8 cellular contexts compared by ENCODE assay signal in the genomic region with DNA sequence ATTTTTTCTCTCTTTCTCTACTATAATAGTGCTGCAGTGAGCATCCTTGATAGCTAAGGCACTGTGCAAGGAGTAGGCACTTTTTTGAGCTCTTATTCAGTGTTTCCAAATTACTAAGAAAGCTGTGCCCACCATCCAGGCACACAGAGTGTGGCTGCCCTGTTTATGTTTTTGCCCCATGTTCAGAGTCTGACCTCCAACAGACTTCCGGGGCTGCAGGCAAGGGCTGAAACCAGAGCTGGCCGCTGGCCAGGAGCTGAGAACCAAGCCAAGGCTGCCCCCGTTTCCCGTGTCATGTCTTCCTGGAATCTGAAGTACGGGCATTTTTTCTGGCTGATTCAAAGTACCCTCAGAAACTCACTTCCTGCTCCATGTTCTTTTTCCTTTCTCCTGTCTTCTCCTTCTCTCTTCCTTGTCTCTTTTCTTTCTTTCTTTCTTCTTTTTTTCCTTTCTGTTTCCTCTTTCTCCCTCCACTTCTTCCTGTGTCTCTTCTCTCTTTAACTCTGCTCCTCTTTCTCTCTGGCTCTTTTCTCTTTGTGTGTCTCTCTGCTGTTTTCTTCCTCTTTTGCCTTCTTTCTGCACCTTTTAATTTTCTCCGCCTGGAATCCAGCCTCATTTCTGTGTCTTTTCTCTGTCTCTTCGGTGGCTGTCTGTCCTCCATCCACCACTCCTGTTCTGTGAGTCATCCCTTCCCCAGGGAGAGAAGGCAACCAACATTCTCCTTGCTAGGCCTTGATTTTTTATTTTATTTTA. TPM values are rescaled to one million over a fixed set of nuclear protein-coding genes. Genes with fewer than 3 reads are reported as not detected.
DNase-seq lines count a peak whose midpoint lies in the region; ATAC-seq and TF ChIP-seq lines count a peak whose summit lies in the region.

No MANE protein-coding gene starts in this region.

- H3K27me3 ChIP-seq in ACC112 (ENCODE audit: insufficient read depth, low read length) = no peaks in the 10 kb centered on the region
- no peaks in the 10 kb centered on the region for H3K27me3 ChIP-seq in body of pancreas

- no peaks in the 10 kb centered on the region for H3K36me3 ChIP-seq in ACC112 (ENCODE audit: insufficient read depth, low read length)
- H3K36me3 ChIP-seq in body of pancreas (replicated peaks in 1 of 2; ENCODE audit: insufficient read depth in 1 of 2, low read depth in 2 of 2) = no peaks in the 10 kb centered on the region

- ATAC-seq in HG03175 (IDR thresholded peaks at IDR 0.05; ENCODE audit: unreplicated experiment) = peak; percentile 84
- ATAC-seq in body of pancreas = peak; percentile 14
- ATAC-seq in left colon = peak; percentile 41

- intact Hi-C loops in body of pancreas (cut with DNase I) = loop anchor here (5.0 kb wide), 1 partner anchor 43 kb away; no protein-coding TSS in a partner anchor
- intact Hi-C loops in left colon (cut with DNase I, micrococcal nuclease) = no loop called here

- WGBS in body of pancreas, 2 donors = 19 to 24% methylated on average over 7 of the region's 7 CpGs

- TF ChIP-seq CTCF in body of pancreas (IDR thresholded peaks at IDR 0.05) = no peak

- TF ChIP-seq POLR2A in body of pancreas (IDR thresholded peaks at IDR 0.05) = no peak

- peak; percentile 61 for DNase-seq in GM04504 (ENCODE audit: low read depth)
- peak; percentile 99 for DNase-seq in OCI-M1 (lab: John Stamatoyannopoulos, UW)
- DNase-seq in body of pancreas = peak; percentile 63 to 76 (median 70)
- peak; percentile 77 to 82 for DNase-seq in left colon
- peak; percentile 29 for DNase-seq in stimulated activated CD8-positive, alpha-beta memory T cell treated with anti-CD3 and anti-CD28 coated beads, Interleukin-15, amount 100 ng/mL, for 48 hours (ENCODE audit: low read depth in 2 of 2)
- DNase-seq in NCI-H526 treated with DMSO at 0.1 percent for 48 hours (lab: John Stamatoyannopoulos, UW) = no peak

- H3K4me1 ChIP-seq in ACC112 (ENCODE audit: control insufficient read depth, insufficient read depth, low read length, unreplicated experiment) = peaks cover 32% of the 10 kb centered on the region
- H3K4me1 ChIP-seq in body of pancreas = peaks cover 50% of the 10 kb centered on the region

- peak overlapping the region; percentile 98 for H3K27ac ChIP-seq in ACC112 (ENCODE audit: low read depth, low read length)
- H3K27ac ChIP-seq in body of pancreas = peak overlapping the region; percentile 32 to 88 (median 75)

- no peaks in the 10 kb centered on the region for H3K9me3 ChIP-seq in body of pancreas

- H3K4me3 ChIP-seq in ACC112 (ENCODE audit: low read depth, low read length) (peak overlapping the region; percentile 68), body of pancreas (no peak overlapping the region)

- H2AFZ ChIP-seq in ACC112 (ENCODE audit: low read length, unreplicated experiment) = peak overlapping the region; percentile 83

- peaks cover 2% of the 10 kb centered on the region for H3K79me2 ChIP-seq in ACC112 (ENCODE audit: control insufficient read depth, insufficient read depth, low read length, unreplicated experiment)

RNA-seq across cellular contexts. Expression of gene KCTD14, which starts 17.0 kb away (rescaled TPM):
- 10 to 100 TPM in 1 of 2 donors, 1 to 10 TPM in 1; 7.6 to 12.2 TPM for total RNA-seq in body of pancreas
- total RNA-seq in left colon = 10 to 100 TPM; 11.9 to 13.8 TPM

RNA-seq across cellular contexts. Expression of gene THRSP, which starts 23.6 kb away (rescaled TPM):
- total RNA-seq in body of pancreas = 1 to 10 TPM in 1 of 2 donors, not detected in 1; 6.6 TPM
- under 1 TPM in 1 of 2 donors, not detected in 1; 0.22 TPM for total RNA-seq in left colon

RNA-seq across cellular contexts. Expression of gene NDUFC2, which starts 39.6 kb away (rescaled TPM):
- 10 to 100 TPM; 53.7 to 62.0 TPM for total RNA-seq in body of pancreas
- total RNA-seq in left colon = 100 to 1,000 TPM; 208 to 225 TPM

RNA-seq across cellular contexts. Expression of gene INTS4, which starts 45.6 kb away (rescaled TPM):
- total RNA-seq in body of pancreas (10 to 100 TPM; 22.7 to 30.9 TPM), left colon (10 to 100 TPM; 23.2 to 23.4 TPM)

Comparison
In these comparisons a context has a peak if more than half of its experiments do, and no peak if none do; other contexts are left out.
1. ATAC-seq: peak in every context shown above with its lines; median percentile 84 in HG03175; 41 in left colon; 14 in body of pancreas.